Comparison of ENCODE assay signal across 20 cellular contexts in the genomic region with DNA sequence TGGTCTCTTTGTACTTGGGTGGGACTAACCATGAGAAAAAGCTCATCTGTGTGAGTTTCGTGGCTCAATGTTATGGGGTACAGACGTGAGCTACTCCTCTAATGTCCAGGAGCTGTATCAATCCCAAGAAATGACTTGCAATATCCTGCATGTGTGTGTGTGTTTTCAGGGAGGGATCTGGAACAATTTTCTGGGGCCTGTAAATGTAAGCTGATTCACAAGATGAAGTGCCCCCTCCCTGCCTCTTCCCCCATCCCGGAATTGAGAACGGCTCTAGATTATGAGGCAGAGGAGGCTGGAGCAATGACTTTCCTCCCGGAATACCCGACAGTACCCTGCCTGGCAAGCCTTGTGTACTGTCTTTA. TPM values are rescaled to one million over a fixed set of nuclear protein-coding genes. Genes with fewer than 3 reads are reported as not detected.
DNase-seq lines count a peak whose midpoint lies in the region; ATAC-seq and TF ChIP-seq lines count a peak whose summit lies in the region.
"Had no signal": no experiment of that assay in that cellular context is flagged by ENCODE, and none has a peak within 500 bp of the region (broad histone marks: within the 10 kb centered on the region; RNA-seq: fewer than 3 reads in every experiment).

No MANE protein-coding gene starts in this region.

- H3K9me3 ChIP-seq in transverse colon, result no peaks in the 10 kb centered on the region

- 60 to 78% methylated on average over 4 to 6 of the region's 6 CpGs for WGBS in transverse colon (ENCODE audit: low coverage in 1 of 2), 2 donors

- H3K27me3 ChIP-seq in rectal smooth muscle tissue (ENCODE audit: control insufficient read depth, insufficient read depth, low read length), result no peaks in the 10 kb centered on the region
- no peaks in the 10 kb centered on the region for H3K27me3 ChIP-seq in transverse colon

- no peak overlapping the region for H3K4me3 Mint-ChIP-seq in HFFc6
- H3K4me3 Mint-ChIP-seq: activated T-helper 17 cell treated with anti-CD3 and anti-CD28 coated beads, Interleukin-2, amount 50 U/mL, for 72 hours; CD8-positive, alpha-beta memory T cell; T-cell had no signal

- no peak for ATAC-seq in GM19395 (IDR thresholded peaks at IDR 0.05; ENCODE audit: unreplicated experiment)
- ATAC-seq: activated naive CD4-positive, alpha-beta T cell treated with anti-CD3 and anti-CD28 coated beads, Interleukin-2, amount 50 U/mL, for 72 hours; activated T-helper 17 cell treated with anti-CD3 and anti-CD28 coated beads, Interleukin-2, amount 50 U/mL, for 72 hours; K562; Panc1; T-cell had no signal

- H3K27ac ChIP-seq in rectal smooth muscle tissue (ENCODE audit: low read depth, low read length), result peak overlapping the region; percentile 43
- peak overlapping the region in 3 of 4 donors; percentile 34 to 51 (median 46) for H3K27ac ChIP-seq in transverse colon
- H3K27ac ChIP-seq: parathyroid adenoma had no signal

- TF ChIP-seq CTCF in HFFc6 (IDR thresholded peaks at IDR 0.05) (no peak), fibroblast of the aortic adventitia (IDR thresholded peaks at IDR 0.05; ENCODE audit: insufficient read depth, low read length) (no peak), transverse colon (IDR thresholded peaks at IDR 0.05) (no peak)

- H3K4me3 ChIP-seq in fibroblast of the aortic adventitia (ENCODE audit: low read depth, low read length), result no peak overlapping the region
- H3K4me3 ChIP-seq in rectal smooth muscle tissue (ENCODE audit: low read length), result no peak overlapping the region
- no peak overlapping the region for H3K4me3 ChIP-seq in transverse colon
- H3K4me3 ChIP-seq: K562 had no signal

- no peak for TF ChIP-seq EP300 in transverse colon (IDR thresholded peaks at IDR 0.05; ENCODE audit: low read depth)

- intact Hi-C loops in transverse colon (cut with DNase I; ENCODE audit: low total_unique reads), result no loop called here

- in situ Hi-C loops in transverse colon (cut with MboI; ENCODE audit: low pct_ligation_motif_present in 1 of 4, low pct_unique_long_range_greater_than_20kb in 1 of 4, low sequenced_read_pairs in 3 of 4), result loop anchor here (25.0 kb wide), 2 partner anchors 668 to 693 kb away; a partner anchor contains a TSS

- DNase-seq in HFFc6, result no peak
- peak; percentile 60 for DNase-seq in fibroblast of the aortic adventitia (ENCODE audit: low read depth)
- no peak for DNase-seq in transverse colon
- DNase-seq in NCI-H748 treated with DMSO at 0.1 percent for 48 hours (lab: John Stamatoyannopoulos, UW), result no peak
- DNase-seq in cerebellar cortex (ENCODE audit: low spot score), result no peak
- DNase-seq: activated CD4-positive, alpha-beta T cell treated with anti-CD3 and anti-CD28 coated beads, Interleukin-2, amount 50 U/mL, for 48 hours; activated CD8-positive, alpha-beta memory T cell treated with anti-CD3 and anti-CD28 coated beads, Interleukin-2, amount 50 U/mL, for 4 hours; CD8-positive, alpha-beta memory T cell; MM.1S; NCI-H1436; NCI-H510A; stimulated activated CD4-positive, alpha-beta T cell treated with anti-CD3 and anti-CD28 coated beads, Interleukin-1b, Interleukin-23, amount 100 ng/mL, for 48 hours; T-cell had no signal

- peaks cover 2% of the 10 kb centered on the region; the same call in 1 of the 2 replicates for H3K27me3 Mint-ChIP-seq in HFFc6 (ENCODE audit: insufficient read depth)
- H3K27me3 Mint-ChIP-seq: activated T-helper 17 cell treated with anti-CD3 and anti-CD28 coated beads, Interleukin-2, amount 50 U/mL, for 72 hours; T-cell had no signal

- H3K36me3 ChIP-seq in rectal smooth muscle tissue (ENCODE audit: control insufficient read depth, insufficient read depth, low read length) (no peaks in the 10 kb centered on the region), transverse colon (no peaks in the 10 kb centered on the region)

- H3K9me3 Mint-ChIP-seq in HFFc6, result no peaks in the 10 kb centered on the region
- H3K9me3 Mint-ChIP-seq: activated naive CD4-positive, alpha-beta T cell treated with anti-CD3 and anti-CD28 coated beads, Interleukin-2, amount 50 U/mL, for 72 hours; activated T-helper 17 cell treated with anti-CD3 and anti-CD28 coated beads, Interleukin-2, amount 50 U/mL, for 72 hours; CD8-positive, alpha-beta memory T cell; T-cell had no signal

- peaks cover 62% of the 10 kb centered on the region for H3K4me1 Mint-ChIP-seq in HFFc6 (ENCODE audit: low read depth)

- H3K4me1 ChIP-seq in rectal smooth muscle tissue (ENCODE audit: control insufficient read depth, insufficient read depth, low read length) (peaks cover 10% of the 10 kb centered on the region), transverse colon (peaks cover 5 to 19% (median 9%) of the 10 kb centered on the region in 4 donors)
- H3K4me1 ChIP-seq: parathyroid adenoma had no signal

- peak overlapping the region; percentile 34; the same call in 1 of the 2 replicates for H3K27ac Mint-ChIP-seq in HFFc6
- H3K27ac Mint-ChIP-seq: activated T-helper 17 cell treated with anti-CD3 and anti-CD28 coated beads, Interleukin-2, amount 50 U/mL, for 72 hours; T-cell had no signal

- H3K9ac ChIP-seq in rectal smooth muscle tissue (ENCODE audit: low read length), result no peak overlapping the region
- H3K9ac ChIP-seq: parathyroid adenoma had no signal

- no peaks in the 10 kb centered on the region for H3K36me3 Mint-ChIP-seq in HFFc6 (ENCODE audit: low read depth)
- H3K36me3 Mint-ChIP-seq: activated naive CD4-positive, alpha-beta T cell treated with anti-CD3 and anti-CD28 coated beads, Interleukin-2, amount 50 U/mL, for 72 hours; CD8-positive, alpha-beta memory T cell; T-cell had no signal

- TF ChIP-seq POLR2A in transverse colon (IDR thresholded peaks at IDR 0.05), result no peak

RNA-seq across cellular contexts. Expression of a gene that starts 53.9 kb away (rescaled TPM):
- 10 to 100 TPM; 38.3 to 48.3 (median 46.0) TPM for total RNA-seq in HFFc6 (2021; fragmentation: NEBNext Ultra II Directional; extraction: Animal tissue kit (Norgen Biotek cat#: 25700))
- total RNA-seq in fibroblast of the aortic adventitia (ENCODE audit: low replicate concordance), result 48.5 and 66.0 TPM in 2 replicates
- total RNA-seq in transverse colon, result 10 to 100 TPM in 3 of 4 donors, 1 to 10 TPM in 1; 8.0 to 44.5 (median 35.1) TPM
